Comparison of ENCODE assay signal across 9 cellular contexts in genomic region chr15:61301701-61302100, GRCh38.
"Had no signal": no experiment of that assay in that cellular context is flagged by ENCODE, and none has a peak within 500 bp of the region (broad histone marks: within the 10 kb centered on the region; RNA-seq: fewer than 3 reads in every experiment).

No MANE protein-coding gene starts in this region.

- H2AFZ ChIP-seq: GM23248 had no signal

- H3K36me3 ChIP-seq: HAP-1 had no signal

- ATAC-seq: HCT116, HepG2 had no signal

- H3K9ac ChIP-seq: GM23248 had no signal

- H3K27ac ChIP-seq: GM23248, HL-60 had no signal

- H3K4me1 ChIP-seq: HAP-1 had no signal

- DNase-seq: GM23248, GOT3, H7, HFFc6, KBM-7 had no signal

- H3K4me3 ChIP-seq: GM23248, HAP-1 had no signal

- H3K9me3 ChIP-seq: HAP-1 had no signal
